2 cellular contexts compared by ENCODE assay signal in the genomic region with DNA sequence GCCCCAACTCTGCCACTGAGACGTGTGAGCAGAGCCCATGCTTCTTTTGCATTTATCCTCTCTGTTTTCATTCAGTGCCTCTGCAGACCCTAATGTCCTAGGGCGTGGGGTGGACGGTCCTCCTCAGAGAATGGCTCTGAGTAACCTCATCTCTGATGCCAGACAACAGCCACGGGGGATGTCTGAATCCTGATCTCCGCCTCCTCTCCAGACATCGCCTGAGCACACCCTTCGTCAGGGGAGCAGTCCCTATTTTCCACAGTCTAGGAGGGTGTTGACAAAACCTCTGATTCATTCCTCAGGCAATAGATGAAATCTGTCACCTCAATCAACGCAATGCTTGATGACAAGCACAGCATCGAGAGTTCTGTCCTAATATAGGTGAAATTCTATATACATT.
TF ChIP-seq lines count a peak whose summit lies in the region.

No MANE protein-coding gene starts in this region.

TF ChIP-seq in GM23338, 12 proteins besides CTCF, POLR2A, EP300 and RAD21 (continues in another document):
- TF ChIP-seq, protein P1, sequence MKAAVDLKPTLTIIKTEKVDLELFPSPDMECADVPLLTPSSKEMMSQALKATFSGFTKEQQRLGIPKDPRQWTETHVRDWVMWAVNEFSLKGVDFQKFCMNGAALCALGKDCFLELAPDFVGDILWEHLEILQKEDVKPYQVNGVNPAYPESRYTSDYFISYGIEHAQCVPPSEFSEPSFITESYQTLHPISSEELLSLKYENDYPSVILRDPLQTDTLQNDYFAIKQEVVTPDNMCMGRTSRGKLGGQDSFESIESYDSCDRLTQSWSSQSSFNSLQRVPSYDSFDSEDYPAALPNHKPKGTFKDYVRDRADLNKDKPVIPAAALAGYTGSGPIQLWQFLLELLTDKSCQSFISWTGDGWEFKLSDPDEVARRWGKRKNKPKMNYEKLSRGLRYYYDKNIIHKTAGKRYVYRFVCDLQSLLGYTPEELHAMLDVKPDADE (IDR thresholded peaks at IDR 0.05): no peak
- TF ChIP-seq EZH2phosphoT487 (IDR thresholded peaks at IDR 0.05; ENCODE audit: unreplicated experiment) (no peak), NANOG (IDR thresholded peaks at IDR 0.05; ENCODE audit: borderline replicate concordance) (no peak), REST (IDR thresholded peaks at IDR 0.05; ENCODE audit: unreplicated experiment) (no peak), STAT1 (IDR thresholded peaks at IDR 0.05; ENCODE audit: unreplicated experiment) (no peak), EZH2 (IDR thresholded peaks at IDR 0.05; ENCODE audit: low read depth, unreplicated experiment) (no peak), ZNF114 (CRISPR knock-in tag; IDR thresholded peaks at IDR 0.05) (no peak), CREB1 (CRISPR knock-in tag; IDR thresholded peaks at IDR 0.05; ENCODE audit: low read depth) (no peak), ZNF331 (CRISPR knock-in tag; IDR thresholded peaks at IDR 0.05; ENCODE audit: low read depth) (no peak)
- TF ChIP-seq, protein P2, sequence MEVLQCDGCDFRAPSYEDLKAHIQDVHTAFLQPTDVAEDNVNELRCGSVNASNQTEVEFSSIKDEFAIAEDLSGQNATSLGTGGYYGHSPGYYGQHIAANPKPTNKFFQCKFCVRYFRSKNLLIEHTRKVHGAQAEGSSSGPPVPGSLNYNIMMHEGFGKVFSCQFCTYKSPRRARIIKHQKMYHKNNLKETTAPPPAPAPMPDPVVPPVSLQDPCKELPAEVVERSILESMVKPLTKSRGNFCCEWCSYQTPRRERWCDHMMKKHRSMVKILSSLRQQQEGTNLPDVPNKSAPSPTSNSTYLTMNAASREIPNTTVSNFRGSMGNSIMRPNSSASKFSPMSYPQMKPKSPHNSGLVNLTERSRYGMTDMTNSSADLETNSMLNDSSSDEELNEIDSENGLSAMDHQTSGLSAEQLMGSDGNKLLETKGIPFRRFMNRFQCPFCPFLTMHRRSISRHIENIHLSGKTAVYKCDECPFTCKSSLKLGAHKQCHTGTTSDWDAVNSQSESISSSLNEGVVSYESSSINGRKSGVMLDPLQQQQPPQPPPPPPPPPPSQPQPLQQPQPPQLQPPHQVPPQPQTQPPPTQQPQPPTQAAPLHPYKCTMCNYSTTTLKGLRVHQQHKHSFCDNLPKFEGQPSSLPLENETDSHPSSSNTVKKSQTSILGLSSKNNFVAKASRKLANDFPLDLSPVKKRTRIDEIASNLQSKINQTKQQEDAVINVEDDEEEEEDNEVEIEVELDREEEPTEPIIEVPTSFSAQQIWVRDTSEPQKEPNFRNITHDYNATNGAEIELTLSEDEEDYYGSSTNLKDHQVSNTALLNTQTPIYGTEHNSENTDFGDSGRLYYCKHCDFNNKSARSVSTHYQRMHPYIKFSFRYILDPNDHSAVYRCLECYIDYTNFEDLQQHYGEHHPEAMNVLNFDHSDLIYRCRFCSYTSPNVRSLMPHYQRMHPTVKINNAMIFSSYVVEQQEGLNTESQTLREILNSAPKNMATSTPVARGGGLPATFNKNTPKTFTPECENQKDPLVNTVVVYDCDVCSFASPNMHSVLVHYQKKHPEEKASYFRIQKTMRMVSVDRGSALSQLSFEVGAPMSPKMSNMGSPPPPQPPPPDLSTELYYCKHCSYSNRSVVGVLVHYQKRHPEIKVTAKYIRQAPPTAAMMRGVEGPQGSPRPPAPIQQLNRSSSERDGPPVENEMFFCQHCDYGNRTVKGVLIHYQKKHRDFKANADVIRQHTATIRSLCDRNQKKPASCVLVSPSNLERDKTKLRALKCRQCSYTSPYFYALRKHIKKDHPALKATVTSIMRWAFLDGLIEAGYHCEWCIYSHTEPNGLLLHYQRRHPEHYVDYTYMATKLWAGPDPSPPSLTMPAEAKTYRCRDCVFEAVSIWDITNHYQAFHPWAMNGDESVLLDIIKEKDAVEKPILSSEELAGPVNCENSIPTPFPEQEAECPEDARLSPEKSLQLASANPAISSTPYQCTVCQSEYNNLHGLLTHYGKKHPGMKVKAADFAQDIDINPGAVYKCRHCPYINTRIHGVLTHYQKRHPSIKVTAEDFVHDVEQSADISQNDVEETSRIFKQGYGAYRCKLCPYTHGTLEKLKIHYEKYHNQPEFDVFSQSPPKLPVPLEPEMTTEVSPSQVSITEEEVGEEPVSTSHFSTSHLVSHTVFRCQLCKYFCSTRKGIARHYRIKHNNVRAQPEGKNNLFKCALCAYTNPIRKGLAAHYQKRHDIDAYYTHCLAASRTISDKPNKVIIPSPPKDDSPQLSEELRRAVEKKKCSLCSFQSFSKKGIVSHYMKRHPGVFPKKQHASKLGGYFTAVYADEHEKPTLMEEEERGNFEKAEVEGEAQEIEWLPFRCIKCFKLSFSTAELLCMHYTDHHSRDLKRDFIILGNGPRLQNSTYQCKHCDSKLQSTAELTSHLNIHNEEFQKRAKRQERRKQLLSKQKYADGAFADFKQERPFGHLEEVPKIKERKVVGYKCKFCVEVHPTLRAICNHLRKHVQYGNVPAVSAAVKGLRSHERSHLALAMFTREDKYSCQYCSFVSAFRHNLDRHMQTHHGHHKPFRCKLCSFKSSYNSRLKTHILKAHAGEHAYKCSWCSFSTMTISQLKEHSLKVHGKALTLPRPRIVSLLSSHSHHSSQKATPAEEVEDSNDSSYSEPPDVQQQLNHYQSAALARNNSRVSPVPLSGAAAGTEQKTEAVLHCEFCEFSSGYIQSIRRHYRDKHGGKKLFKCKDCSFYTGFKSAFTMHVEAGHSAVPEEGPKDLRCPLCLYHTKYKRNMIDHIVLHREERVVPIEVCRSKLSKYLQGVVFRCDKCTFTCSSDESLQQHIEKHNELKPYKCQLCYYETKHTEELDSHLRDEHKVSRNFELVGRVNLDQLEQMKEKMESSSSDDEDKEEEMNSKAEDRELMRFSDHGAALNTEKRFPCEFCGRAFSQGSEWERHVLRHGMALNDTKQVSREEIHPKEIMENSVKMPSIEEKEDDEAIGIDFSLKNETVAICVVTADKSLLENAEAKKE (CRISPR knock-in tag; IDR thresholded peaks at IDR 0.05): no peak

TF ChIP-seq in H1, 55 proteins besides CTCF, POLR2A, EP300 and RAD21:
- no peak for TF ChIP-seq POU5F1 (IDR thresholded peaks at IDR 0.05; ENCODE audit: low read depth, low read length)
